In genomic region chr3:132843851-132844565, GRCh38 we compare ENCODE assay signal across 17 cellular contexts.
"Had no signal": no experiment of that assay in that cellular context is flagged by ENCODE, and none has a peak within 500 bp of the region (broad histone marks: within the 10 kb centered on the region; RNA-seq: fewer than 3 reads in every experiment).

No MANE protein-coding gene starts in this region.

- H3K36me3 ChIP-seq: colonic mucosa, esophagus muscularis mucosa, neutrophil, tibial artery, vagina had no signal

- DNase-seq: activated CD8-positive, alpha-beta memory T cell treated with anti-CD3 and anti-CD28 coated beads for 24 hours; activated naive CD8-positive, alpha-beta T cell treated with anti-CD3 and anti-CD28 coated beads for 36 hours; central memory CD4-positive, alpha-beta T cell; colonic mucosa; left colon; naive thymus-derived CD4-positive, alpha-beta T cell; retina; stimulated activated CD4-positive, alpha-beta T cell treated with anti-CD3 and anti-CD28 coated beads, Interleukin-2, amount 100 ng/mL, for 48 hours; tibial artery had no signal

- ATAC-seq: left colon; naive thymus-derived CD4-positive, alpha-beta T cell; stimulated activated memory B cell treated with anti-CD40 and anti-IgM and Interleukin-4, amounts not matched to agents 10 μg/mL and 1 μg/mL and 100 μg/mL, for 72 hours had no signal

- H3K9me3 ChIP-seq: colonic mucosa, esophagus muscularis mucosa, neutrophil, tibial artery, vagina had no signal

- H3K9me3 Mint-ChIP-seq: activated naive CD8-positive, alpha-beta T cell treated with anti-CD3 and anti-CD28 coated beads for 36 hours; activated T-helper 1 cell treated with anti-CD3 and anti-CD28 coated beads, Interleukin-12 subunit alpha, Interleukin-12 subunit beta, Interleukin-2, Interleukin-4 antibody, amounts not matched to agents 30 ng/mL and 10 ng/mL and 1 ng/mL, durations not matched to agents 14 hours and 24 hours and 36 hours; brain; stimulated activated memory B cell treated with anti-CD40 and anti-IgM and Interleukin-4, amounts not matched to agents 10 μg/mL and 1 μg/mL and 100 μg/mL, for 72 hours had no signal

- H3K27me3 ChIP-seq: colonic mucosa, esophagus muscularis mucosa, neutrophil, tibial artery, vagina had no signal

- H3K4me1 Mint-ChIP-seq: activated naive CD8-positive, alpha-beta T cell treated with anti-CD3 and anti-CD28 coated beads for 36 hours; naive thymus-derived CD4-positive, alpha-beta T cell; stimulated activated memory B cell treated with anti-CD40 and anti-IgM and Interleukin-4, amounts not matched to agents 10 μg/mL and 1 μg/mL and 100 μg/mL, for 72 hours had no signal

- H3K4me1 ChIP-seq: colonic mucosa, tibial artery, vagina had no signal

- H3K27me3 Mint-ChIP-seq: activated naive CD8-positive, alpha-beta T cell treated with anti-CD3 and anti-CD28 coated beads for 36 hours; stimulated activated memory B cell treated with anti-CD40 and anti-IgM and Interleukin-4, amounts not matched to agents 10 μg/mL and 1 μg/mL and 100 μg/mL, for 72 hours had no signal

- H3K4me3 Mint-ChIP-seq: activated naive CD8-positive, alpha-beta T cell treated with anti-CD3 and anti-CD28 coated beads for 36 hours; activated T-helper 1 cell treated with anti-CD3 and anti-CD28 coated beads, Interleukin-12 subunit alpha, Interleukin-12 subunit beta, Interleukin-2, Interleukin-4 antibody, amounts not matched to agents 30 ng/mL and 10 ng/mL and 1 ng/mL, durations not matched to agents 14 hours and 24 hours and 36 hours; brain; naive thymus-derived CD4-positive, alpha-beta T cell; stimulated activated memory B cell treated with anti-CD40 and anti-IgM and Interleukin-4, amounts not matched to agents 10 μg/mL and 1 μg/mL and 100 μg/mL, for 72 hours had no signal

- H3K27ac Mint-ChIP-seq: activated naive CD8-positive, alpha-beta T cell treated with anti-CD3 and anti-CD28 coated beads for 36 hours; activated T-helper 1 cell treated with anti-CD3 and anti-CD28 coated beads, Interleukin-12 subunit alpha, Interleukin-12 subunit beta, Interleukin-2, Interleukin-4 antibody, amounts not matched to agents 30 ng/mL and 10 ng/mL and 1 ng/mL, durations not matched to agents 14 hours and 24 hours and 36 hours; naive thymus-derived CD4-positive, alpha-beta T cell; stimulated activated memory B cell treated with anti-CD40 and anti-IgM and Interleukin-4, amounts not matched to agents 10 μg/mL and 1 μg/mL and 100 μg/mL, for 72 hours had no signal

- H3K27ac ChIP-seq: colonic mucosa, esophagus muscularis mucosa, neutrophil, tibial artery, vagina, VCaP had no signal

- H3K36me3 Mint-ChIP-seq: activated naive CD8-positive, alpha-beta T cell treated with anti-CD3 and anti-CD28 coated beads for 36 hours; brain; naive thymus-derived CD4-positive, alpha-beta T cell; stimulated activated memory B cell treated with anti-CD40 and anti-IgM and Interleukin-4, amounts not matched to agents 10 μg/mL and 1 μg/mL and 100 μg/mL, for 72 hours had no signal

- H3K4me3 ChIP-seq: colonic mucosa, esophagus muscularis mucosa, lung, tibial artery, vagina had no signal
